ENCODE assay signal across 9 cellular contexts in the genomic region with DNA sequence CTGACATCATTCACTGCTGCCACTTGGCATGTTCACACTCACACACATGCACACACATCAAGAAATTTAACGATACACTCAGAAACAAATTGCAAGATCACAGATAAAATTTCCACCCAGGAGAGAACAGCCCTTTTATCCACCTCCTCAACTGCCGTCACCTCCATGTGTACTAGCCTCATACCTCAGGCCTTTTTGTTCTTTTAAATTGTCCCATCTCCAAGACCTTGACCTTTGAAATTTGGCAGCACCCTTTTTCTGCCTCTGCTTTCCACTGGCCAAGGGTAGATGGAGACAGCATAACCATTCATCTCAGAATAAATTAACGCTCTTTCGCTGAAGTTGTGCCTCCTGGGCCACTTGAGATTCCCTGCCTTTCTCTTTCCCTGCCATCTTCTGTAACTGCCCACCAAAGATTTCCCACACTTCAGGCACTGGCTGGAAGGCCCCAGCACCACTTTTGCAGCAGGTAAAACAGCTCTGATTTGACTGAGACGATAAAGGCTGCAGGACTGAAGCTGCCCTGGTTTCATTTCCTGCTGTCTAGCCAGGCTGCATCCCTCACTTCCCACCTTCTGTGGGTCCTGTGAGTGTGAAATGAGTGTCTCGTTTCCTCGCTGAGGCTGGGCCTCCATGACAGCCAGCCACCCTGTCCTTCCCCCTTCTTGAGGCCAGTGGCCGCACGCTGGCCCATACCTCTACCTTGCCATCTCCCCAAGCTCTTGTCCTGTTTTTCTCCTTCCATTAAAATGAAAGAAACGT. TPM values are rescaled to one million over a fixed set of nuclear protein-coding genes. Genes with fewer than 3 reads are reported as not detected.
DNase-seq lines count a peak whose midpoint lies in the region; ATAC-seq, FAIRE-seq and TF ChIP-seq lines count a peak whose summit lies in the region.
"Had no signal": no experiment of that assay in that cellular context is flagged by ENCODE, and none has a peak within 500 bp of the region (broad histone marks: within the 10 kb centered on the region; RNA-seq: fewer than 3 reads in every experiment).

No MANE protein-coding gene starts in this region.

- no peak overlapping the region for H3K4me3 ChIP-seq in hepatocyte
- H3K4me3 ChIP-seq: skin epidermis had no signal

- H4K20me1 ChIP-seq in hepatocyte (ENCODE audit: insufficient read depth, poor library complexity, severe bottlenecking): peaks cover 5% of the 10 kb centered on the region

- WGBS in hepatocyte (ENCODE audit: low lambda C conversion rate, missing lambda C conversion rate): 86% methylated on average over 10 of the region's 10 CpGs

- H3K4me1 Mint-ChIP-seq in activated B cell treated with CpG ODN at 0.5 μM for 24 hours: peaks cover 66% of the 10 kb centered on the region

- no peak for DNase-seq in activated B cell treated with CpG ODN at 0.5 μM for 24 hours
- DNase-seq in hepatocyte (ENCODE audit: low spot score): no peak
- no peak for DNase-seq in DMS53 treated with DMSO at 0.1 percent for 48 hours (lab: John Stamatoyannopoulos, UW; ENCODE audit: unreplicated experiment)
- no peak for DNase-seq in RCC 7860 (ENCODE audit: low spot score)
- no peak for DNase-seq in activated CD4-positive, CD25-positive, alpha-beta regulatory T cell treated with anti-CD3 and anti-CD28 coated beads, Interleukin-2, amount 50 U/mL, for 72 hours

- POLR2A ChIA-PET in activated B cell treated with CpG ODN at 0.5 μM for 24 hours (lab: Charles Lee): no interaction called here

- H3K4me2 ChIP-seq in hepatocyte: no peak overlapping the region

- peak overlapping the region; percentile 36 for H3K27ac Mint-ChIP-seq in activated B cell treated with CpG ODN at 0.5 μM for 24 hours

- intact Hi-C loops in activated B cell treated with CpG ODN at 0.5 μM for 24 hours (cut with micrococcal nuclease): loop anchor here (2.0 kb wide), 1 partner anchor 39 kb away; a partner anchor contains a TSS

- no peak overlapping the region for H2AFZ ChIP-seq in hepatocyte

- H3K27me3 ChIP-seq in hepatocyte: no peaks in the 10 kb centered on the region

- H3K27me3 Mint-ChIP-seq in activated B cell treated with CpG ODN at 0.5 μM for 24 hours: no peaks in the 10 kb centered on the region

- H3K36me3 ChIP-seq in hepatocyte (replicated peaks; ENCODE audit: insufficient read depth, low read depth): no peaks in the 10 kb centered on the region

- H3K9me2 ChIP-seq in hepatocyte (replicated peaks; ENCODE audit: insufficient read depth): no peaks in the 10 kb centered on the region

- TF ChIP-seq CTCF in activated B cell treated with CpG ODN at 0.5 μM for 24 hours (IDR thresholded peaks at IDR 0.05) (no peak), hepatocyte (IDR thresholded peaks at IDR 0.05; ENCODE audit: poor library complexity) (no peak)

- H3K36me3 Mint-ChIP-seq in activated B cell treated with CpG ODN at 0.5 μM for 24 hours (ENCODE audit: low read depth): peaks cover 28% of the 10 kb centered on the region

- H3K9me3 ChIP-seq in hepatocyte (ENCODE audit: low read depth): no peaks in the 10 kb centered on the region

- no peak for FAIRE-seq in RCC 7860 (lab: Jason Lieb, UNC)

- CTCF ChIA-PET in activated B cell treated with CpG ODN at 0.5 μM for 24 hours (lab: Charles Lee): no interaction called here

- ATAC-seq in GM18520 (IDR thresholded peaks at IDR 0.05; ENCODE audit: unreplicated experiment): peak; percentile 34
- ATAC-seq in HG02588 (IDR thresholded peaks at IDR 0.05; ENCODE audit: unreplicated experiment): peak; percentile 41
- peak; percentile 58 for ATAC-seq in activated B cell treated with CpG ODN at 0.5 μM for 24 hours (ENCODE audit: low read depth)
- ATAC-seq in GM21526 (IDR thresholded peaks at IDR 0.05; ENCODE audit: low FRiP score, unreplicated experiment): no peak

- peaks cover 90% of the 10 kb centered on the region for H3K79me2 ChIP-seq in hepatocyte

- H3K9me3 Mint-ChIP-seq in activated B cell treated with CpG ODN at 0.5 μM for 24 hours: no peaks in the 10 kb centered on the region

- peak overlapping the region; percentile 94 for H3K27ac ChIP-seq in hepatocyte

- no peak overlapping the region for H3K4me3 Mint-ChIP-seq in activated B cell treated with CpG ODN at 0.5 μM for 24 hours

- peaks cover 47% of the 10 kb centered on the region for H3K4me1 ChIP-seq in hepatocyte (ENCODE audit: insufficient read depth)

RNA-seq across cellular contexts. Expression of a gene that starts 39.3 kb away (rescaled TPM):
- total RNA-seq in activated B cell treated with CpG ODN at 0.5 μM for 24 hours (15.3 and 18.8 TPM in 2 replicates), hepatocyte (96.8 and 97.9 TPM in 2 replicates)
- 27.4 and 33.8 TPM in 2 replicates for polyA plus RNA-seq in hepatocyte
